ENCODE assay signal across 1 cellular context in genomic region chr12:10215451-10215850, GRCh38.
TF ChIP-seq lines count a peak whose summit lies in the region.

No MANE protein-coding gene starts in this region.

TF ChIP-seq in K562, 482 proteins besides CTCF, POLR2A, EP300 and RAD21:
- TF ChIP-seq ZNF175 (CRISPR knock-in tag; IDR thresholded peaks at IDR 0.05; ENCODE audit: low read depth): no peak
- TF ChIP-seq HDGF (IDR thresholded peaks at IDR 0.05): no peak
- TF ChIP-seq, protein P1, sequence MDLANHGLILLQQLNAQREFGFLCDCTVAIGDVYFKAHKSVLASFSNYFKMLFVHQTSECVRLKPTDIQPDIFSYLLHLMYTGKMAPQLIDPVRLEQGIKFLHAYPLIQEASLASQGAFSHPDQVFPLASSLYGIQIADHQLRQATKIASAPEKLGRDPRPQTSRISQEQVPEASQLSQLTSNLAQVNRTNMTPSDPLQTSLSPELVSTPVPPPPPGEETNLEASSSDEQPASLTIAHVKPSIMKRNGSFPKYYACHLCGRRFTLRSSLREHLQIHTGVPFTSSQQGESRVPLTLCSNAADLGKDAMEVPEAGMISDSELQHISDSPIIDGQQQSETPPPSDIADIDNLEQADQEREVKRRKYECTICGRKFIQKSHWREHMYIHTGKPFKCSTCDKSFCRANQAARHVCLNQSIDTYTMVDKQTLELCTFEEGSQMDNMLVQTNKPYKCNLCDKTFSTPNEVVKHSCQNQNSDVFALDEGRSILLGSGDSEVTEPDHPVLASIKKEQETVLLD (IDR thresholded peaks at IDR 0.05): 0 out of 2 replicates have a peak, but pooled peaks have one; percentile 21
- TF ChIP-seq ZEB2 (IDR thresholded peaks at IDR 0.05): peak; percentile 53; the same call in 1 of the 2 replicates
- TF ChIP-seq SOX6 (IDR thresholded peaks at IDR 0.05): peak; percentile 41; the same call in 1 of the 2 replicates
- TF ChIP-seq DPF2 (IDR thresholded peaks at IDR 0.05): peak; percentile 51; the same call in 1 of the 2 replicates
